2 cellular contexts compared by ENCODE assay signal in the genomic region with DNA sequence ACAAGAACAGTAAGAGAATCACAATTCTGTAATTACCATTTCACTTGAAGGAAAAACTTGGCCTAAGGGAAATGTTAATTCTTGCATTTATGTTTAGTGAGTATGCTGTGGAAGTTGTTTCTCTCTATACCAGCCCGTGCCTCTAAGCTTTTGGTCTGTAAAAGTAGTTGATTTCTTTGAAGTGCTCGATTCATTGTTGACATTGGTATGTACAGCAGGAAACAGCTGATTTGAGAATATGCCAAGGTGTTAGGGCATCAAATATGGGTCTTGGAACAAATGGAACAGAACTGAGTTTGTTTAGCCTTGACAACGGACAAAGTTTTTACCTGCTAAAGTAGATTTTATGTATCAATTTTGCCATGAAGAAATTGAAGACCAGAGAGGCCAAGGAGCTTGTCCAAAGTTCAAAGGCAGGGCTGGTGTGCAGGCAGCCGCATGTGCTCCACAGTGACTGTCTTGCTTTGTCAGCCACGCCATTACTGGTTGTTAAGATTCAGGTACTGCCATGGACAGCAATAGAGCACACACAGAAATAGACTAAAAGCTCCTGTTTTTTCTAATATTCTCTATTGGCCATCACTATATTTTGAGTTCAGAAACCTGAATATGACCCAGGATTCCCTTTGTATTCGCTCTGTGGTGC.
A peak's percentile ranks its signal among the peaks of the same experiment; 100 is the strongest.
TF ChIP-seq lines count a peak whose summit lies in the region.

No MANE protein-coding gene starts in this region.

TF ChIP-seq in HepG2, 621 proteins besides CTCF, POLR2A, EP300 and RAD21 (continued from another document):
- TF ChIP-seq TCF7 (IDR thresholded peaks at IDR 0.05; ENCODE audit: low read depth) (0 out of 2 replicates have a peak, but pooled peaks have one; percentile 9), HDAC1 (CRISPR knock-in tag; IDR thresholded peaks at IDR 0.05) (no peak), TBP (CRISPR knock-in tag; IDR thresholded peaks at IDR 0.05) (no peak)

TF ChIP-seq in endothelial cell of umbilical vein, 7 proteins besides CTCF, POLR2A, EP300 and RAD21 (continued from another document):
- TF ChIP-seq JUN (IDR thresholded peaks at IDR 0.05; ENCODE audit: borderline replicate concordance, insufficient read depth, insufficient read length, low read depth) (no peak), POLR2AphosphoS5 (IDR thresholded peaks at IDR 0.05; ENCODE audit: insufficient read depth, low read depth, low read length) (no peak), MYC (IDR thresholded peaks at IDR 0.05; ENCODE audit: low read depth, low read length) (no peak), FOS (IDR thresholded peaks at IDR 0.05; ENCODE audit: borderline replicate concordance, insufficient read depth, low read length) (no peak)
